8 cellular contexts compared by ENCODE assay signal in genomic region chr12:104177663-104178501, GRCh38. TPM values are rescaled to one million over a fixed set of nuclear protein-coding genes. Genes with fewer than 3 reads are reported as not detected.
DNase-seq lines count a peak whose midpoint lies in the region; ATAC-seq and TF ChIP-seq lines count a peak whose summit lies in the region.

No MANE protein-coding gene starts in this region.

- no peaks in the 10 kb centered on the region for H3K36me3 Mint-ChIP-seq in activated T-helper 2 cell treated with anti-CD3 and anti-CD28 coated beads, Interferon-gamma antibody, Interleukin-2, Interleukin-4, amounts not matched to agents 10 μg/mL and 5 μg/mL and 100 μg/mL, durations not matched to agents 14 hours and 24 hours and 36 hours (ENCODE audit: low read depth)

- peak overlapping the region; percentile 82 for H2BK120ac ChIP-seq in IMR-90 (ENCODE audit: low read depth, low read length)

- intact Hi-C loops in IMR-90 (cut with micrococcal nuclease) = no loop called here
- intact Hi-C loops in activated T-helper 2 cell treated with anti-CD3 and anti-CD28 coated beads, Interferon-gamma antibody, Interleukin-2, Interleukin-4, amounts not matched to agents 10 μg/mL and 5 μg/mL and 100 μg/mL, durations not matched to agents 14 hours and 24 hours and 36 hours (cut with micrococcal nuclease) = loop anchor here (1.0 kb wide), 1 partner anchor 41 kb away; no protein-coding TSS in a partner anchor

- TF ChIP-seq CTCF in AG04449 (IDR thresholded peaks at IDR 0.05; ENCODE audit: insufficient read depth, low read length, missing control alignments) (peak; percentile 38), IMR-90 (conservative IDR thresholded peaks at IDR 0.05; ENCODE audit: low read depth, low read length) (peak; percentile 65), GM13976 (IDR thresholded peaks at IDR 0.05; ENCODE audit: borderline replicate concordance, control extremely low read depth, extremely low read depth, insufficient read depth, missing control alignments) (no peak)

- POLR2A ChIA-PET in AG04449 (lab: Yijun Ruan, JAX) = interaction anchor here (0.7 to 1.6 kb wide), 5 partner anchors 13 to 119 kb away, joined by 3 to 10 read pairs (median 3); partner anchors contain the start of gene NFYB
- POLR2A ChIA-PET in IMR-90 (lab: Charles Lee; ENCODE audit: unreplicated experiment) = interaction anchor here (0.5 to 1.2 kb wide), 2 partner anchors 39 to 110 kb away, joined by 4 to 5 read pairs; no protein-coding TSS in a partner anchor

- peak overlapping the region; percentile 51 for H3K18ac ChIP-seq in IMR-90 (ENCODE audit: low read depth, low read length)

- H3K4ac ChIP-seq in IMR-90 (ENCODE audit: low read depth, low read length) = peak overlapping the region; percentile 88

- peaks cover 14% of the 10 kb centered on the region for H3K4me1 Mint-ChIP-seq in activated T-helper 2 cell treated with anti-CD3 and anti-CD28 coated beads, Interferon-gamma antibody, Interleukin-2, Interleukin-4, amounts not matched to agents 10 μg/mL and 5 μg/mL and 100 μg/mL, durations not matched to agents 14 hours and 24 hours and 36 hours (ENCODE audit: low read depth)

- peak overlapping the region; percentile 78 for H2AFZ ChIP-seq in IMR-90 (replicated peaks; ENCODE audit: low read length, poor library complexity)

- DNase-seq in AG04449 (ENCODE audit: low read depth, low spot score) (peak; percentile 97), IMR-90 (peak; percentile 97), iris pigment epithelial cell (ENCODE audit: low read depth) (peak; percentile 100), GM13976 (ENCODE audit: low spot score) (no peak), GM19238 (ENCODE audit: insufficient read length, low spot score) (no peak)
- no peak for DNase-seq in activated T-helper 2 cell treated with anti-CD3 and anti-CD28 coated beads, Interferon-gamma antibody, Interleukin-2, Interleukin-4, amounts not matched to agents 10 μg/mL and 5 μg/mL and 100 μg/mL, durations not matched to agents 14 hours and 24 hours and 36 hours (ENCODE audit: low spot score)

- TF ChIP-seq RAD21 in IMR-90 (IDR thresholded peaks at IDR 0.05; ENCODE audit: low read length) = peak; percentile 63

- H3K4me1 ChIP-seq in IMR-90 (ENCODE audit: control insufficient read depth, insufficient read depth, low read length) (peaks cover 22% of the 10 kb centered on the region), subcutaneous abdominal adipose tissue (ENCODE audit: control insufficient read depth in 5 of 5, insufficient read depth in 5 of 5, low read length in 5 of 5) (peaks cover 5 to 37% (median 28%) of the 10 kb centered on the region in 5 donors)

- 14% methylated on average over 2 of the region's 8 CpGs; no CpG with 5 or more reads in 1 of the 2 experiments for WGBS in IMR-90 (ENCODE audit: extremely low coverage in 2 of 2, insufficient read length in 1 of 2), 2 experiments

- H3K9me3 Mint-ChIP-seq in activated T-helper 2 cell treated with anti-CD3 and anti-CD28 coated beads, Interferon-gamma antibody, Interleukin-2, Interleukin-4, amounts not matched to agents 10 μg/mL and 5 μg/mL and 100 μg/mL, durations not matched to agents 14 hours and 24 hours and 36 hours = no peaks in the 10 kb centered on the region

- H3K9me3 ChIP-seq in IMR-90 (ENCODE audit: control insufficient read depth, insufficient read depth, low read length) = no peaks in the 10 kb centered on the region
- H3K9me3 ChIP-seq in subcutaneous abdominal adipose tissue (ENCODE audit: control insufficient read depth in 5 of 5, low read length in 5 of 5) = no peaks in the 10 kb centered on the region

- CTCF ChIA-PET in AG04449 (lab: Yijun Ruan, JAX) = interaction anchor here (0.9 to 2.2 kb wide), 7 partner anchors 12 to 69 kb away, joined by 3 to 6 read pairs (median 4); partner anchors contain the start of gene NFYB
- CTCF ChIA-PET in IMR-90 (lab: Yijun Ruan, JAX) = interaction anchor here (0.5 to 0.8 kb wide), 4 partner anchors 10 to 700 kb away, joined by 3 to 6 read pairs (median 3); partner anchors contain the start of gene NFYB

- peak overlapping the region; percentile 51 for H3K23ac ChIP-seq in IMR-90 (ENCODE audit: low read depth, low read length)

- peak overlapping the region; percentile 89 for H2BK20ac ChIP-seq in IMR-90 (ENCODE audit: low read depth, low read length)

- no peaks in the 10 kb centered on the region for H3K27me3 Mint-ChIP-seq in activated T-helper 2 cell treated with anti-CD3 and anti-CD28 coated beads, Interferon-gamma antibody, Interleukin-2, Interleukin-4, amounts not matched to agents 10 μg/mL and 5 μg/mL and 100 μg/mL, durations not matched to agents 14 hours and 24 hours and 36 hours (ENCODE audit: low read depth)

- H3K27ac Mint-ChIP-seq in activated T-helper 2 cell treated with anti-CD3 and anti-CD28 coated beads, Interferon-gamma antibody, Interleukin-2, Interleukin-4, amounts not matched to agents 10 μg/mL and 5 μg/mL and 100 μg/mL, durations not matched to agents 14 hours and 24 hours and 36 hours = peak overlapping the region; percentile 54

- H3K9me1 ChIP-seq in IMR-90 (ENCODE audit: insufficient read depth, low read length) = peaks cover 24% of the 10 kb centered on the region

- H3K14ac ChIP-seq in IMR-90 (replicated peaks; ENCODE audit: low read depth, low read length) = peak overlapping the region; percentile 57

- peak overlapping the region; percentile 72 for H3K27ac ChIP-seq in IMR-90 (ENCODE audit: insufficient read depth, low read length)
- peak overlapping the region; percentile 60 for H3K27ac ChIP-seq in subcutaneous abdominal adipose tissue (ENCODE audit: low read depth, low read length)

- BruUV-seq in IMR-90 (replicated peaks; lab: Mats Ljungman, UMichigan) = no TSS peak

- H4K5ac ChIP-seq in IMR-90 (ENCODE audit: low read depth, low read length) = peak overlapping the region; percentile 35

- ATAC-seq in IMR-90 (ENCODE audit: low read depth) = peak; percentile 82
- no peak for ATAC-seq in GM19397 (IDR thresholded peaks at IDR 0.05; ENCODE audit: unreplicated experiment)

- H4K20me1 ChIP-seq in IMR-90 (ENCODE audit: insufficient read depth, low read length) = no peaks in the 10 kb centered on the region

- dilution Hi-C loops in IMR-90 (cut with HindIII; ENCODE audit: low sequenced_read_pairs, unreplicated experiment) = no loop called here

- H2AK9ac ChIP-seq in IMR-90 (replicated peaks; ENCODE audit: low read depth, low read length, poor library complexity) = peak overlapping the region; percentile 57

- peaks cover 0 to 3% of the 10 kb centered on the region in 2 experiments; a peak in 1 of 4 replicates for H3K79me1 ChIP-seq in IMR-90 (ENCODE audit: low read depth in 1 of 2, low read length in 2 of 2)

- H2BK15ac ChIP-seq in IMR-90 (ENCODE audit: low read depth, low read length) = peak overlapping the region; percentile 40; the same call in 2 of the 3 replicates

- no peak overlapping the region for H3K4me3 Mint-ChIP-seq in activated T-helper 2 cell treated with anti-CD3 and anti-CD28 coated beads, Interferon-gamma antibody, Interleukin-2, Interleukin-4, amounts not matched to agents 10 μg/mL and 5 μg/mL and 100 μg/mL, durations not matched to agents 14 hours and 24 hours and 36 hours (ENCODE audit: low read depth)

- H3K9ac ChIP-seq in IMR-90 (ENCODE audit: low read depth, low read length) = peak overlapping the region; percentile 6; the same call in 1 of the 2 replicates
- H3K9ac ChIP-seq in subcutaneous abdominal adipose tissue (ENCODE audit: low read length in 5 of 5) = peak overlapping the region in 1 of 5 donors; percentile 68

- H3K27me3 ChIP-seq in IMR-90 (ENCODE audit: control insufficient read depth, insufficient read depth, low read length) (no peaks in the 10 kb centered on the region), subcutaneous abdominal adipose tissue (ENCODE audit: control insufficient read depth in 5 of 5, insufficient read depth in 4 of 5, low read length in 5 of 5) (no peaks in the 10 kb centered on the region)

- H3K36me3 ChIP-seq in IMR-90 (ENCODE audit: control insufficient read depth, insufficient read depth, low read length) = no peaks in the 10 kb centered on the region
- no peaks in the 10 kb centered on the region for H3K36me3 ChIP-seq in subcutaneous abdominal adipose tissue (ENCODE audit: control insufficient read depth in 5 of 5, insufficient read depth in 5 of 5, low read length in 5 of 5)

- in situ Hi-C loops in IMR-90 (cut with MboI; ENCODE audit: low sequenced_read_pairs) = loop anchor here (25.0 kb wide), 1 partner anchor 884 kb away; no protein-coding TSS in a partner anchor
- in situ Hi-C loops in GM13976 (cut with MboI; ENCODE audit: low sequenced_read_pairs, unreplicated experiment) = loop anchor here (25.0 kb wide), 1 partner anchor 884 kb away; no protein-coding TSS in a partner anchor

- peak overlapping the region; percentile 61 for H3K56ac ChIP-seq in IMR-90 (ENCODE audit: extremely low read depth, insufficient read depth, low read length)

- H3K4me2 ChIP-seq in IMR-90 (ENCODE audit: low read depth, low read length) = peak overlapping the region; percentile 26; the same call in 1 of the 2 replicates

- H2AK5ac ChIP-seq in IMR-90 (ENCODE audit: low read depth, low read length) = peak overlapping the region; percentile 89

- H4K91ac ChIP-seq in IMR-90 (ENCODE audit: insufficient read depth, low read depth, low read length) = peak overlapping the region; percentile 43

- TF ChIP-seq POLR2A in IMR-90 (IDR thresholded peaks at IDR 0.05; ENCODE audit: low read depth, low read length) = no peak

- peak overlapping the region; percentile 73 for H2BK5ac ChIP-seq in IMR-90 (ENCODE audit: low read depth, low read length, poor library complexity, severe bottlenecking)

- H3K4me3 ChIP-seq in AG04449 (ENCODE audit: low read depth, low read length) = no peak overlapping the region
- H3K4me3 ChIP-seq in IMR-90 (ENCODE audit: insufficient read depth, low read depth, low read length) = no peak overlapping the region
- H3K4me3 ChIP-seq in subcutaneous abdominal adipose tissue (ENCODE audit: low read depth in 1 of 5, low read length in 5 of 5) = peak overlapping the region in 1 of 5 donors; percentile 4

- peak overlapping the region; percentile 50 to 88 for H4K8ac ChIP-seq in IMR-90 (ENCODE audit: low read depth in 2 of 2, low read length in 2 of 2)

RNA-seq across cellular contexts. Expression of gene TXNRD1, which starts 37.7 kb away (rescaled TPM):
- total RNA-seq in IMR-90 (2012; rRNA removed) = 582 and 671 TPM in 2 replicates
- polyA plus RNA-seq in IMR-90 (2012; rRNA removed) = 325 and 379 TPM in 2 replicates
- 231 and 352 TPM in 2 replicates for polyA plus RNA-seq in IMR-90 (2012; cell fraction: cytosol; rRNA removed)
- 162 and 221 TPM in 2 replicates for polyA plus RNA-seq in IMR-90 (2012; cell fraction: nucleus; rRNA removed; ENCODE audit: low replicate concordance)
- total RNA-seq in activated T-helper 2 cell treated with anti-CD3 and anti-CD28 coated beads, Interferon-gamma antibody, Interleukin-2, Interleukin-4, amounts not matched to agents 10 μg/mL and 5 μg/mL and 100 μg/mL, durations not matched to agents 14 hours and 24 hours and 36 hours = 83.7 and 96.4 TPM in 2 replicates

RNA-seq across cellular contexts. Expression of gene NFYB, which starts 39.9 kb away (rescaled TPM):
- 22.2 and 31.4 TPM in 2 replicates for total RNA-seq in IMR-90 (2012; rRNA removed)
- 19.8 and 28.4 TPM in 2 replicates for polyA plus RNA-seq in IMR-90 (2012; rRNA removed)
- polyA plus RNA-seq in IMR-90 (2012; cell fraction: cytosol; rRNA removed) = 4.2 and 8.0 TPM in 2 replicates
- 3.5 and 32.9 TPM in 2 replicates for polyA plus RNA-seq in IMR-90 (2012; cell fraction: nucleus; rRNA removed; ENCODE audit: low replicate concordance)
- 29.0 and 30.0 TPM in 2 replicates for total RNA-seq in activated T-helper 2 cell treated with anti-CD3 and anti-CD28 coated beads, Interferon-gamma antibody, Interleukin-2, Interleukin-4, amounts not matched to agents 10 μg/mL and 5 μg/mL and 100 μg/mL, durations not matched to agents 14 hours and 24 hours and 36 hours

Comparison
In these comparisons a context has a peak if more than half of its experiments do, and no peak if none do; other contexts are left out.
1. DNase-seq: peak in AG04449 (single experiment), IMR-90 (single experiment) and iris pigment epithelial cell (single experiment); none in activated T-helper 2 cell treated with anti-CD3 and anti-CD28 coated beads, Interferon-gamma antibody, Interleukin-2, Interleukin-4, amounts not matched to agents 10 μg/mL and 5 μg/mL and 100 μg/mL, durations not matched to agents 14 hours and 24 hours and 36 hours (single experiment), GM13976 (single experiment) and GM19238 (single experiment).